18 cellular contexts compared by ENCODE assay signal in the genomic region with DNA sequence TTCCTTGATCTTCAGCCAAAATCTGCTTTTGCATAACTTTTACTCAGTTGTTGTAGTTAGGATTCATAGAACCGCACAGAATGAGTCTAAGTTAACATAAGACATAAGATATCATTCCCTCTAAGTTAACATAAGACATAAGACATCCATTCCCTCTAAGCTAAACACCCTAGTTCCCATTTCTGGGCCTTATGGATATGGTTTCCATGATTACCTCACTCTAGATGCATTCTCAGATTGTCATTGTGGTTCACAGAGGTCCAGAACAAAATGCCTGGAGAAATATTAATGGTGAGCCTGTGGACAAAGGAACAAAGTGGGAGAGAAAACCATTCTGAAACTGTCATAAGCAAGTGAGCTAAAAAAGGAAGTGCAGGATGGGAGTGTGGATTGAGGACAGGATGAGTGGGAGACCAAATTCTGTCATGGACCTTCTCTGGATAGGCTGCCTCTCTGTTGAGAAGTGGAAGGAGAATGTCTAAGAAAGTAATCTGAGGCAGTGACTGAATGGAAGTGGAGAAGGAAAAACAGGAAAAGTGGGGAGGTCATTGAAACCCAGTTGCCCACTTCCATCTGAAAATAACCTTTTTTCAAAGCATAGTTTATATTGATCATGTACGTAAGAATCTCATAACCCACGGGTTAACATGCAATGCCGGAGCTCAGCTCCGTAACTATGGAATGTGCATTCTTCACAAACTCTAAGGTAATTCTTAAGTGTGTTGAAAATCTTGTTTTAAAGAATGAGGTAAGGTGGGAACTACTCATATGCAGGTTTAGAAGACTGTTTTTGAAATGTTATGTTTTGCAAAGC. TPM values are rescaled to one million over a fixed set of nuclear protein-coding genes. Genes with fewer than 3 reads are reported as not detected.
DNase-seq lines count a peak whose midpoint lies in the region; FAIRE-seq and TF ChIP-seq lines count a peak whose summit lies in the region.
"Had no signal": no experiment of that assay in that cellular context is flagged by ENCODE, and none has a peak within 500 bp of the region (broad histone marks: within the 10 kb centered on the region; RNA-seq: fewer than 3 reads in every experiment).

No MANE protein-coding gene starts in this region.

- no peaks in the 10 kb centered on the region for H3K4me1 ChIP-seq in prostate gland (replicated peaks)
- H3K4me1 ChIP-seq: esophagus squamous epithelium, psoas muscle had no signal

- no peaks in the 10 kb centered on the region for H3K27me3 ChIP-seq in prostate gland (replicated peaks; ENCODE audit: insufficient read depth)
- H3K27me3 ChIP-seq: esophagus squamous epithelium had no signal

- no peak for TF ChIP-seq POLR2A in prostate gland (IDR thresholded peaks at IDR 0.05)
- no peak for TF ChIP-seq POLR2A in H54 (IDR thresholded peaks at IDR 0.05; ENCODE audit: low read depth, low read length)

- no peak for FAIRE-seq in H54 (lab: Jason Lieb, UNC)

- TF ChIP-seq CTCF in fibroblast of villous mesenchyme (IDR thresholded peaks at IDR 0.05; ENCODE audit: insufficient read depth, low read depth, low read length): no peak
- TF ChIP-seq CTCF in prostate gland (IDR thresholded peaks at IDR 0.05): no peak

- H3K4me3 ChIP-seq in fibroblast of villous mesenchyme (ENCODE audit: low read depth, low read length) (no peak overlapping the region), prostate gland (no peak overlapping the region)
- H3K4me3 ChIP-seq: esophagus squamous epithelium, psoas muscle had no signal

- peak; percentile 63 for DNase-seq in EL
- peak; percentile 2 for DNase-seq in amniotic stem cell (lab: John Stamatoyannopoulos, UW)
- DNase-seq in fibroblast of villous mesenchyme (ENCODE audit: low read depth): peak; percentile 57
- DNase-seq in smooth muscle cell of the brain vasculature (ENCODE audit: low read depth, low spot score): peak; percentile 4
- DNase-seq in prostate gland (ENCODE audit: low spot score): no peak
- DNase-seq in activated effector memory CD4-positive, alpha-beta T cell treated with Interleukin-2 at 50 U/mL for 16 hours: no peak
- no peak for DNase-seq in OCI-M2 (lab: John Stamatoyannopoulos, UW; ENCODE audit: unreplicated experiment)
- no peak for DNase-seq in H54 (ENCODE audit: insufficient read length, low spot score)
- DNase-seq: activated B cell treated with CpG ODN at 0.5 μM for 24 hours; AML-193; Calu3; esophagus squamous epithelium; GDM1; left cardiac atrium; naive B cell; NCI-H345; psoas muscle; stimulated activated naive CD8-positive, alpha-beta T cell treated with anti-CD3 and anti-CD28 coated beads, Interleukin-15, Interleukin-2, amounts not matched to agents 100 U/mL and 50 U/mL, for 24 hours had no signal

- no peak overlapping the region for H3K27ac ChIP-seq in prostate gland
- H3K27ac ChIP-seq: esophagus squamous epithelium, psoas muscle had no signal

- 86% methylated on average over 5 of the region's 5 CpGs for WGBS in prostate gland

- no peaks in the 10 kb centered on the region for H3K36me3 ChIP-seq in prostate gland
- H3K36me3 ChIP-seq: esophagus squamous epithelium had no signal

- intact Hi-C loops in prostate gland (cut with DNase I): no loop called here

- no peaks in the 10 kb centered on the region for H3K9me3 ChIP-seq in prostate gland
- H3K9me3 ChIP-seq: esophagus squamous epithelium, psoas muscle had no signal

RNA-seq across cellular contexts. Expression of gene SECISBP2L, which starts 37.4 kb away (rescaled TPM):
- total RNA-seq in fibroblast of villous mesenchyme: 43.5 and 74.3 TPM in 2 replicates
- 10 to 100 TPM; 39.6 to 46.4 TPM for total RNA-seq in prostate gland

Comparison
In these comparisons a context has a peak if more than half of its experiments do, and no peak if none do; other contexts are left out.
1. DNase-seq: peak in EL (single experiment), amniotic stem cell (single experiment), fibroblast of villous mesenchyme (single experiment) and smooth muscle cell of the brain vasculature (single experiment); none in prostate gland (single experiment), activated effector memory CD4-positive, alpha-beta T cell treated with Interleukin-2 at 50 U/mL for 16 hours (single experiment), OCI-M2 (single experiment) and H54 (single experiment).